In the genomic region with DNA sequence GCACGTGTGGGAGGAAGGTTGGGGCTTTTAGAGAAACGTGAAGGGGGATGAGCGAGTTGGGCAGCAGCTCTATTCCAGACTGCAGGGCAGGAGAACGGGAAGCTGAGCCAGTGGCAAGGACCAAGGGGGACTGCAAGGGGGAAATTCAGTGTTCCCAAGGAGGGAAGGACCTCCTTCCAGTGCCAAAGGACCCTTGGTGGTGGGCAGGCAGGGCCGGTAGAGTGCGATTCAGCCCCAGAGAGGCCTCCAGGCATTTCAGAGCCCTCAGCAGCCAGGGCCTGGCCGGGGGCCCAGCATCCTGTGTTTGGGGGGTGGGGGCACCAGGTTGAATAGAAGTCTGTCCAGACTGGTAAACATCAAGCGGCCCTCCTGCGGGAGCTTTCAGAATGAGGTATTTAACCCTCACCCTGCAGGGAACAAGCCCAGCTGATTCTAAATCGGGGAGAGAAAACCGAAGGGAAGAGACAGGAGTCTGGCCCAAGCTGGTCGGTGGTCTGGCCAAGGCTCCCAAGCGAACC, we compare ENCODE assay signal across 8 cellular contexts. TPM values are rescaled to one million over a fixed set of nuclear protein-coding genes. Genes with fewer than 3 reads are reported as not detected.
DNase-seq lines count a peak whose midpoint lies in the region; ATAC-seq and TF ChIP-seq lines count a peak whose summit lies in the region.

No MANE protein-coding gene starts in this region.

- peak overlapping the region; percentile 82 for H2AFZ ChIP-seq in GM23248

- no peaks in the 10 kb centered on the region for H3K9me2 ChIP-seq in GM23248 (ENCODE audit: insufficient read depth)

- no peak for TF ChIP-seq CTCF in fibroblast of villous mesenchyme (IDR thresholded peaks at IDR 0.05; ENCODE audit: insufficient read depth, low read depth, low read length)

- no peaks in the 10 kb centered on the region for H3K79me2 ChIP-seq in GM23248 (ENCODE audit: insufficient read depth)

- H3K27ac ChIP-seq in GM23248 (no peak overlapping the region), skin epidermis (peak overlapping the region in 5 of 21 experiments; percentile 16 to 42 (median 23))

- no peaks in the 10 kb centered on the region for H3K36me3 ChIP-seq in GM23248 (ENCODE audit: low read depth)

- H3K27me3 ChIP-seq in GM23248 (replicated peaks; ENCODE audit: insufficient read depth): peaks cover 8% of the 10 kb centered on the region

- peaks cover 8% of the 10 kb centered on the region for H3K4me1 ChIP-seq in GM23248 (ENCODE audit: insufficient read depth)

- peak overlapping the region; percentile 39 for H3K4me2 ChIP-seq in GM23248 (ENCODE audit: unreplicated experiment)

- peak overlapping the region; percentile 56 for H3K4me3 ChIP-seq in GM23248
- H3K4me3 ChIP-seq in fibroblast of villous mesenchyme (ENCODE audit: low read depth, low read length): peak overlapping the region; percentile 32
- H3K4me3 ChIP-seq in skin epidermis: peak overlapping the region in 4 of 7 experiments; percentile 28 to 45 (median 35)

- in situ Hi-C loops in GM23248 (cut with MboI): no loop called here

- H4K20me1 ChIP-seq in GM23248 (ENCODE audit: insufficient read depth): no peaks in the 10 kb centered on the region

- no peaks in the 10 kb centered on the region for H3K9me3 ChIP-seq in GM23248 (ENCODE audit: low read depth)

- WGBS in GM23248 (ENCODE audit: low coverage in 1 of 2, low lambda C conversion rate in 2 of 2, missing lambda C conversion rate in 2 of 2), 2 experiments: 38 to 47% methylated on average over 13 of the region's 13 CpGs

- no peaks in the 10 kb centered on the region for H3F3A ChIP-seq in GM23248 (ENCODE audit: insufficient read depth)

- no peak for DNase-seq in GM23248
- no peak for DNase-seq in fibroblast of villous mesenchyme (ENCODE audit: low read depth)
- DNase-seq in HuH-7.5 (ENCODE audit: low spot score): no peak
- no peak for DNase-seq in GM19238 (ENCODE audit: insufficient read length, low spot score)

- peak overlapping the region; percentile 48; the same call in 1 of the 2 replicates for H3K9ac ChIP-seq in GM23248

- peak; percentile 12 for ATAC-seq in SK-N-SH treated with all-trans-retinoic acid at 6 μM for 48 hours
- ATAC-seq in HG03520 (IDR thresholded peaks at IDR 0.05; ENCODE audit: unreplicated experiment): no peak
- ATAC-seq in HG03378 (IDR thresholded peaks at IDR 0.05; ENCODE audit: unreplicated experiment): no peak

TF ChIP-seq in SK-N-SH treated with all-trans-retinoic acid at 6 μM for 48 hours, 23 proteins besides CTCF, POLR2A, EP300 and RAD21:
- no peak for TF ChIP-seq CREB5 (CRISPR knock-in tag; IDR thresholded peaks at IDR 0.05; ENCODE audit: low read depth)
- no peak for TF ChIP-seq ZFP30 (CRISPR knock-in tag; IDR thresholded peaks at IDR 0.05)
- no peak for TF ChIP-seq ESRRG (CRISPR knock-in tag; IDR thresholded peaks at IDR 0.05)
- TF ChIP-seq ZNF565 (CRISPR knock-in tag; conservative IDR thresholded peaks at IDR 0.05; ENCODE audit: low read depth): no peak
- TF ChIP-seq RARB (CRISPR knock-in tag; IDR thresholded peaks at IDR 0.05): no peak
- TF ChIP-seq ZFP3 (CRISPR knock-in tag; IDR thresholded peaks at IDR 0.05): no peak
- no peak for TF ChIP-seq TCF4 (CRISPR knock-in tag; IDR thresholded peaks at IDR 0.05; ENCODE audit: borderline replicate concordance)
- TF ChIP-seq POU6F1 (CRISPR knock-in tag; IDR thresholded peaks at IDR 0.05; ENCODE audit: borderline replicate concordance, low read depth): no peak
- TF ChIP-seq, protein P1, sequence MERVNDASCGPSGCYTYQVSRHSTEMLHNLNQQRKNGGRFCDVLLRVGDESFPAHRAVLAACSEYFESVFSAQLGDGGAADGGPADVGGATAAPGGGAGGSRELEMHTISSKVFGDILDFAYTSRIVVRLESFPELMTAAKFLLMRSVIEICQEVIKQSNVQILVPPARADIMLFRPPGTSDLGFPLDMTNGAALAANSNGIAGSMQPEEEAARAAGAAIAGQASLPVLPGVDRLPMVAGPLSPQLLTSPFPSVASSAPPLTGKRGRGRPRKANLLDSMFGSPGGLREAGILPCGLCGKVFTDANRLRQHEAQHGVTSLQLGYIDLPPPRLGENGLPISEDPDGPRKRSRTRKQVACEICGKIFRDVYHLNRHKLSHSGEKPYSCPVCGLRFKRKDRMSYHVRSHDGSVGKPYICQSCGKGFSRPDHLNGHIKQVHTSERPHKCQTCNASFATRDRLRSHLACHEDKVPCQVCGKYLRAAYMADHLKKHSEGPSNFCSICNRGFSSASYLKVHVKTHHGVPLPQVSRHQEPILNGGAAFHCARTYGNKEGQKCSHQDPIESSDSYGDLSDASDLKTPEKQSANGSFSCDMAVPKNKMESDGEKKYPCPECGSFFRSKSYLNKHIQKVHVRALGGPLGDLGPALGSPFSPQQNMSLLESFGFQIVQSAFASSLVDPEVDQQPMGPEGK (CRISPR knock-in tag; IDR thresholded peaks at IDR 0.05; ENCODE audit: borderline replicate concordance): no peak
- no peak for TF ChIP-seq TOX (CRISPR knock-in tag; IDR thresholded peaks at IDR 0.05; ENCODE audit: borderline replicate concordance)
- TF ChIP-seq ZNF8 (CRISPR knock-in tag; IDR thresholded peaks at IDR 0.05): no peak
- TF ChIP-seq SNAI2 (CRISPR knock-in tag; IDR thresholded peaks at IDR 0.05): no peak
- no peak for TF ChIP-seq OSR1 (CRISPR knock-in tag; IDR thresholded peaks at IDR 0.05)
- TF ChIP-seq TSHZ2 (CRISPR knock-in tag; IDR thresholded peaks at IDR 0.05): no peak
- TF ChIP-seq CSDC2 (CRISPR knock-in tag; IDR thresholded peaks at IDR 0.05): no peak
- no peak for TF ChIP-seq ISL1 (CRISPR knock-in tag; IDR thresholded peaks at IDR 0.05)
- no peak for TF ChIP-seq ZNF70 (CRISPR knock-in tag; IDR thresholded peaks at IDR 0.05)

RNA-seq across cellular contexts. Expression of gene COL9A2, which starts 2.3 kb away (rescaled TPM):
- 0.89 and 2.8 TPM in 2 replicates for total RNA-seq in GM23248 (2014; rRNA removed; shearing (Covaris generic))
- 0.80 and 0.91 TPM in 2 replicates for polyA plus RNA-seq in GM23248 (2016; fragmentation: Nextera tagmentation; extraction: Ambion mirVana)
- total RNA-seq in fibroblast of villous mesenchyme: 0.86 and 1.3 TPM in 2 replicates

RNA-seq across cellular contexts. Expression of gene ZMPSTE24, which starts 56.7 kb away (rescaled TPM):
- total RNA-seq in GM23248 (2014; rRNA removed; shearing (Covaris generic)): 79.9 and 83.2 TPM in 2 replicates
- 61.7 and 63.2 TPM in 2 replicates for polyA plus RNA-seq in GM23248 (2016; fragmentation: Nextera tagmentation; extraction: Ambion mirVana)
- 74.4 and 110 TPM in 2 replicates for total RNA-seq in fibroblast of villous mesenchyme

RNA-seq across cellular contexts. Expression of gene SMAP2, which starts 58.7 kb away (rescaled TPM):
- 14.3 and 15.6 TPM in 2 replicates for total RNA-seq in GM23248 (2014; rRNA removed; shearing (Covaris generic))
- 12.2 and 13.0 TPM in 2 replicates for polyA plus RNA-seq in GM23248 (2016; fragmentation: Nextera tagmentation; extraction: Ambion mirVana)
- 15.8 and 19.4 TPM in 2 replicates for total RNA-seq in fibroblast of villous mesenchyme
